In genomic region chr6:30877419-30878262, GRCh38 we compare ENCODE assay signal across 8 cellular contexts. TPM values are rescaled to one million over a fixed set of nuclear protein-coding genes. Genes with fewer than 3 reads are reported as not detected.
DNase-seq lines count a peak whose midpoint lies in the region; ATAC-seq and TF ChIP-seq lines count a peak whose summit lies in the region.

No MANE protein-coding gene starts in this region.

- DNase-seq in GM10248 (ENCODE audit: extremely low spot score) (peak; percentile 73), MV-4-11 (lab: John Stamatoyannopoulos, UW) (peak; percentile 54), Right ventricle myocardium inferior (ENCODE audit: missing footprints) (peak; percentile 95), pons (ENCODE audit: low spot score) (peak; percentile 94), tibial artery (peak; percentile 94 to 95)
- DNase-seq in activated naive CD8-positive, alpha-beta T cell treated with anti-CD3 and anti-CD28 coated beads, Interleukin-2, amount 50 U/mL, for 16 hours (ENCODE audit: low read depth, low spot score), result peak; percentile 38

- CTCF ChIA-PET in GM10248 (lab: Yijun Ruan, JAX), result interaction anchor here (0.6 to 3.4 kb wide), 27 partner anchors 10 to 424 kb away, joined by 3 to 15 read pairs (median 4); partner anchors contain the start of genes GTF2H4 and VARS2

- TF ChIP-seq CTCF in GM10248 (IDR thresholded peaks at IDR 0.05; ENCODE audit: control extremely low read depth, extremely low read depth, low read depth, missing control alignments) (peak; percentile 82), SU-DHL-6 (IDR thresholded peaks at IDR 0.05; ENCODE audit: insufficient read depth, low read length, poor library complexity, severe bottlenecking) (peak; percentile 100), tibial artery (IDR thresholded peaks at IDR 0.05) (peak; percentile 87 to 95)

- H3K4me1 ChIP-seq in tibial artery, result peaks cover 0 to 39% (median 15%) of the 10 kb centered on the region in 4 donors

- no peaks in the 10 kb centered on the region for H3K36me3 ChIP-seq in SU-DHL-6 (ENCODE audit: low read length)
- H3K36me3 ChIP-seq in tibial artery, result no peaks in the 10 kb centered on the region

- POLR2A ChIA-PET in GM10248 (lab: Yijun Ruan, JAX), result no interaction called here

- no peaks in the 10 kb centered on the region for H3K27me3 ChIP-seq in SU-DHL-6 (ENCODE audit: low read length)
- no peaks in the 10 kb centered on the region for H3K27me3 ChIP-seq in tibial artery

- intact Hi-C loops in Right ventricle myocardium inferior (cut with DNase I) (loop anchor here (1.0 to 5.0 kb wide), 4 partner anchors 49 to 200 kb away; partner anchors contain the start of genes FLOT1, IER3 and TUBB), tibial artery (cut with DNase I; ENCODE audit: low total_unique reads) (loop anchor here (5.0 kb wide), 1 partner anchor 195 kb away; no protein-coding TSS in a partner anchor)

- H3K4me3 ChIP-seq in SU-DHL-6 (ENCODE audit: insufficient read depth, low read length, poor library complexity, severe bottlenecking) (no peak overlapping the region), tibial artery (peak overlapping the region; percentile 44 to 46)

- no peaks in the 10 kb centered on the region for H3K79me2 ChIP-seq in SU-DHL-6 (ENCODE audit: insufficient read depth, low read length)

- no peaks in the 10 kb centered on the region for H3K9me2 ChIP-seq in SU-DHL-6 (replicated peaks; ENCODE audit: insufficient read depth, low read length)

- no peak overlapping the region for H3K9ac ChIP-seq in SU-DHL-6 (ENCODE audit: low read length)

- no peaks in the 10 kb centered on the region for H4K20me1 ChIP-seq in SU-DHL-6 (ENCODE audit: low read depth, low read length)

- no peaks in the 10 kb centered on the region for H3F3A ChIP-seq in SU-DHL-6 (ENCODE audit: insufficient read depth)

- H3K4me2 ChIP-seq in SU-DHL-6 (ENCODE audit: low read depth, low read length, poor library complexity, severe bottlenecking), result no peak overlapping the region

- H3K27ac ChIP-seq in SU-DHL-6 (ENCODE audit: low read depth, low read length) (no peak overlapping the region), tibial artery (peak overlapping the region; percentile 71 to 85)

- no peak overlapping the region for H2AFZ ChIP-seq in SU-DHL-6 (ENCODE audit: low read depth, low read length, severe bottlenecking)

- peak; percentile 93 for ATAC-seq in Right ventricle myocardium inferior
- no peak for ATAC-seq in HG02571 (IDR thresholded peaks at IDR 0.05; ENCODE audit: unreplicated experiment)

- H3K9me3 ChIP-seq in SU-DHL-6 (ENCODE audit: insufficient read depth, low read length) (no peaks in the 10 kb centered on the region), tibial artery (no peaks in the 10 kb centered on the region)

RNA-seq across cellular contexts. Expression of gene DDR1, which starts 6.7 kb away (rescaled TPM):
- 32.5 TPM for total RNA-seq in Right ventricle myocardium inferior

RNA-seq across cellular contexts. Expression of gene GTF2H4, which starts 30.4 kb away (rescaled TPM):
- total RNA-seq in Right ventricle myocardium inferior, result 22.2 TPM

RNA-seq across cellular contexts. Expression of gene VARS2, which starts 36.4 kb away (rescaled TPM):
- 18.3 TPM for total RNA-seq in Right ventricle myocardium inferior

RNA-seq across cellular contexts. Expression of gene SFTA2, which starts 54.3 kb away (rescaled TPM):
- not detected for total RNA-seq in Right ventricle myocardium inferior

Comparison
In these comparisons a context has a peak if more than half of its experiments do, and no peak if none do; other contexts are left out.
1. DNase-seq: peak in every context shown above with its lines; median percentile 95 in Right ventricle myocardium inferior; 94 in tibial artery; 94 in pons; 73 in GM10248; 54 in MV-4-11; 38 in activated naive CD8-positive, alpha-beta T cell treated with anti-CD3 and anti-CD28 coated beads, Interleukin-2, amount 50 U/mL, for 16 hours.